Comparison of ENCODE assay signal across 22 cellular contexts in the genomic region with DNA sequence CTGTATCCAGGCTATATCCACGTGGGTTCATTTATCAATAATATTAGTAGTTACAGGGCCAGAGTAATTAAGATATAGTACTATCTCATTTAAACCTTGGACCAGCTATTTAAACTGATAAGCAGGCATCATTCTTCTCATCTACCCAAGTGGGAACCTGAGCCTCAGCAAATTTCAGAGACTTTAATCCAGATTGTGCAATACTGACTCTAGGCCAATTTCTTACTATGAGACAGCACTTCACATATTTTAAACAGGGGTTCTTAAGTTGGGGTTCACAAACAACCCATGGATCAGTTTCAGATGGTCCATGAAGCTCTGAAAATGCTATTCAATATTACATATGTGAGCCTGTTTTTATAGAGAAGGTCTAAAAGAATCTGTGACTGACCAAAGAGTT.
DNase-seq lines count a peak whose midpoint lies in the region; ATAC-seq, FAIRE-seq and TF ChIP-seq lines count a peak whose summit lies in the region.
"Had no signal": no experiment of that assay in that cellular context is flagged by ENCODE, and none has a peak within 500 bp of the region (broad histone marks: within the 10 kb centered on the region; RNA-seq: fewer than 3 reads in every experiment).

No MANE protein-coding gene starts in this region.

- intact Hi-C loops in HepG2 (cut with micrococcal nuclease; ENCODE audit: unreplicated experiment) (no loop called here), right lobe of liver (cut with DNase I) (no loop called here)

- H3K27ac ChIP-seq in HepG2 (ENCODE audit: extremely low read length, insufficient read depth, low read length) = no peak overlapping the region
- no peak overlapping the region for H3K27ac ChIP-seq in right lobe of liver
- H3K27ac ChIP-seq in OCI-LY3 (ENCODE audit: low read length) = peak overlapping the region; percentile 75
- H3K27ac ChIP-seq in small intestine (ENCODE audit: low read depth in 1 of 2, low read length in 1 of 2) = no peak overlapping the region
- no peak overlapping the region for H3K27ac ChIP-seq in WERI-Rb-1
- H3K27ac ChIP-seq: 22Rv1; A549; BLaER1 treated with 17β-estradiol and CSF1 and Interleukin-3, amounts not matched to agents 10 nM and 100 nM; C4-2B had no signal

- no peaks in the 10 kb centered on the region for H3K9me3 Mint-ChIP-seq in endothelial cell (ENCODE audit: unreplicated experiment)

- no peak overlapping the region for H3K4me2 ChIP-seq in HepG2 (ENCODE audit: low read depth, low read length)
- H3K4me2 ChIP-seq in OCI-LY3 (ENCODE audit: low read length) = peak overlapping the region; percentile 40
- H3K4me2 ChIP-seq: A549 had no signal

- H3K9me3 ChIP-seq in HepG2 (ENCODE audit: low read length) (no peaks in the 10 kb centered on the region), right lobe of liver (no peaks in the 10 kb centered on the region), OCI-LY3 (ENCODE audit: insufficient read depth, low read length) (no peaks in the 10 kb centered on the region), small intestine (ENCODE audit: control insufficient read depth, low read depth) (no peaks in the 10 kb centered on the region), WERI-Rb-1 (ENCODE audit: severe bottlenecking) (no peaks in the 10 kb centered on the region)
- H3K9me3 ChIP-seq: A549; BLaER1 treated with 17β-estradiol and CSF1 and Interleukin-3, amounts not matched to agents 10 nM and 100 nM; Caco-2 had no signal

- no peaks in the 10 kb centered on the region for H4K20me1 ChIP-seq in HepG2 (ENCODE audit: insufficient read depth, low read length)
- H4K20me1 ChIP-seq in OCI-LY3 (ENCODE audit: insufficient read depth, low read length) = no peaks in the 10 kb centered on the region
- H4K20me1 ChIP-seq: BLaER1 treated with 17β-estradiol and CSF1 and Interleukin-3, amounts not matched to agents 10 nM and 100 nM had no signal

- POLR2A ChIA-PET in HepG2 (lab: Yijun Ruan, JAX) = no interaction called here

- no peak for TF ChIP-seq RAD21 in HepG2 (CRISPR knock-in tag; IDR thresholded peaks at IDR 0.05)

- no peak overlapping the region for H3K4me3 Mint-ChIP-seq in endothelial cell (ENCODE audit: unreplicated experiment)
- H3K4me3 Mint-ChIP-seq: B cell; CD4-positive, alpha-beta T cell; CD8-positive, alpha-beta T cell had no signal

- TF ChIP-seq CTCF in HepG2 (CRISPR knock-in tag; IDR thresholded peaks at IDR 0.05) = no peak
- TF ChIP-seq CTCF in right lobe of liver (IDR thresholded peaks at IDR 0.05) = no peak
- no peak for TF ChIP-seq CTCF in OCI-LY3 (IDR thresholded peaks at IDR 0.05; ENCODE audit: low read depth, low read length)
- TF ChIP-seq CTCF in endothelial cell (IDR thresholded peaks at IDR 0.05; ENCODE audit: unreplicated experiment) = no peak
- no peak for TF ChIP-seq CTCF in WERI-Rb-1 (IDR thresholded peaks at IDR 0.05; ENCODE audit: low read depth, low read length)

- H3K4me3 ChIP-seq in HepG2 (replicated peaks in 1 of 3; ENCODE audit: insufficient read depth in 1 of 3, low read depth in 2 of 3, low read length in 3 of 3) (no peak overlapping the region), right lobe of liver (no peak overlapping the region), OCI-LY3 (ENCODE audit: low read length) (no peak overlapping the region), small intestine (ENCODE audit: low read depth in 1 of 2, low read length in 2 of 2) (no peak overlapping the region), WERI-Rb-1 (ENCODE audit: low read depth, low read length) (no peak overlapping the region)
- H3K4me3 ChIP-seq: A549; BLaER1 treated with 17β-estradiol and CSF1 and Interleukin-3, amounts not matched to agents 10 nM and 100 nM had no signal

- TF ChIP-seq POLR2A in HepG2 (IDR thresholded peaks at IDR 0.05; ENCODE audit: insufficient read depth in 1 of 2, low read depth in 2 of 2, low read length in 2 of 2) (no peak), right lobe of liver (IDR thresholded peaks at IDR 0.05) (no peak)

- ATAC-seq in HepG2 (no peak), right lobe of liver (no peak)
- ATAC-seq: A549; CD8-positive, alpha-beta T cell had no signal

- TF ChIP-seq EP300 in HepG2 (IDR thresholded peaks at IDR 0.05; ENCODE audit: low read depth in 2 of 2, low read length in 2 of 2) = no peak
- no peak for TF ChIP-seq EP300 in HepG2 (CRISPR knock-in tag; IDR thresholded peaks at IDR 0.05; ENCODE audit: borderline replicate concordance)

- H2AFZ ChIP-seq in HepG2 (ENCODE audit: low read length) = no peak overlapping the region
- H2AFZ ChIP-seq in OCI-LY3 (ENCODE audit: low read depth, low read length) = no peak overlapping the region

- in situ Hi-C loops in HepG2 (cut with HindIII; ENCODE audit: extremely low pct_ligation_motif_present, low pct_unique_long_range_greater_than_20kb) = no loop called here

- no peak overlapping the region for H3K27ac Mint-ChIP-seq in endothelial cell (ENCODE audit: unreplicated experiment)
- H3K27ac Mint-ChIP-seq: B cell; CD4-positive, alpha-beta T cell; CD8-positive, alpha-beta T cell had no signal

- no peaks in the 10 kb centered on the region for H3K4me1 Mint-ChIP-seq in endothelial cell (ENCODE audit: unreplicated experiment)
- H3K4me1 Mint-ChIP-seq: B cell had no signal

- H3K9ac ChIP-seq in HepG2 (ENCODE audit: insufficient read depth, low read depth, low read length) (no peak overlapping the region), OCI-LY3 (ENCODE audit: low read length) (peak overlapping the region; percentile 19; the same call in 1 of the 2 replicates)
- H3K9ac ChIP-seq: BLaER1 treated with 17β-estradiol and CSF1 and Interleukin-3, amounts not matched to agents 10 nM and 100 nM had no signal

- no peaks in the 10 kb centered on the region for H3K36me3 ChIP-seq in HepG2 (replicated peaks in 1 of 2; ENCODE audit: control insufficient read depth in 1 of 2, insufficient read depth in 2 of 2, low read length in 2 of 2)
- no peaks in the 10 kb centered on the region for H3K36me3 ChIP-seq in right lobe of liver
- no peaks in the 10 kb centered on the region for H3K36me3 ChIP-seq in OCI-LY3 (replicated peaks; ENCODE audit: low read depth, low read length)
- no peaks in the 10 kb centered on the region for H3K36me3 ChIP-seq in small intestine (ENCODE audit: control insufficient read depth in 2 of 2, insufficient read depth in 2 of 2, low read length in 2 of 2)
- no peaks in the 10 kb centered on the region for H3K36me3 ChIP-seq in WERI-Rb-1
- H3K36me3 ChIP-seq: BLaER1 treated with 17β-estradiol and CSF1 and Interleukin-3, amounts not matched to agents 10 nM and 100 nM had no signal

- FAIRE-seq in HepG2 (lab: Jason Lieb, UNC) = no peak
- FAIRE-seq in small intestine (lab: Jason Lieb, UNC) = no peak
- FAIRE-seq: A549, D721Med, G401.6, GM12891, GM19239 had no signal

- H3K27me3 ChIP-seq in HepG2 (ENCODE audit: control insufficient read depth in 1 of 2, insufficient read depth in 2 of 2, low read length in 2 of 2) (no peaks in the 10 kb centered on the region; a peak in 1 of 5 replicates), right lobe of liver (no peaks in the 10 kb centered on the region), OCI-LY3 (ENCODE audit: low read depth, low read length) (no peaks in the 10 kb centered on the region), small intestine (ENCODE audit: control insufficient read depth in 2 of 2, insufficient read depth in 2 of 2, low read length in 2 of 2) (no peaks in the 10 kb centered on the region), WERI-Rb-1 (ENCODE audit: insufficient read depth, low read depth, severe bottlenecking) (peaks cover 10% of the 10 kb centered on the region)
- H3K27me3 ChIP-seq: BLaER1 treated with 17β-estradiol and CSF1 and Interleukin-3, amounts not matched to agents 10 nM and 100 nM had no signal

- no peaks in the 10 kb centered on the region for H3K79me2 ChIP-seq in HepG2 (ENCODE audit: insufficient read depth, low read length)
- no peaks in the 10 kb centered on the region for H3K79me2 ChIP-seq in OCI-LY3 (ENCODE audit: low read length)

- DNase-seq in HepG2 (ENCODE audit: low spot score) (no peak), right lobe of liver (no peak), small intestine (peak; percentile 2), endothelial cell (ENCODE audit: low spot score) (no peak), WERI-Rb-1 (no peak)
- DNase-seq: AML-193; Caco-2; Calu3; CD4-positive, alpha-beta T cell; CD8-positive, alpha-beta T cell; DMS79 treated with DMSO at 0.1 percent for 48 hours; GF-D8 had no signal

- no peaks in the 10 kb centered on the region for H3K36me3 Mint-ChIP-seq in endothelial cell (ENCODE audit: low read depth, unreplicated experiment)
- H3K36me3 Mint-ChIP-seq: CD8-positive, alpha-beta T cell had no signal

- H3K27me3 Mint-ChIP-seq in endothelial cell (ENCODE audit: unreplicated experiment) = no peaks in the 10 kb centered on the region
- H3K27me3 Mint-ChIP-seq: B cell; CD4-positive, alpha-beta T cell had no signal

- CTCF ChIA-PET in HepG2 (lab: Yijun Ruan, JAX; ENCODE audit: low intra/inter-chr PET ratio, low total read pairs) = no interaction called here

- H3K4me1 ChIP-seq in HepG2 (ENCODE audit: insufficient read depth, low read length) = peaks cover 16% of the 10 kb centered on the region
- H3K4me1 ChIP-seq in right lobe of liver = no peaks in the 10 kb centered on the region
- peaks cover 44% of the 10 kb centered on the region for H3K4me1 ChIP-seq in OCI-LY3 (ENCODE audit: low read length)
- peaks cover 0 to 2% of the 10 kb centered on the region in 2 donors for H3K4me1 ChIP-seq in small intestine (ENCODE audit: control insufficient read depth in 2 of 2, insufficient read depth in 1 of 2, low read depth in 1 of 2, low read length in 1 of 2)
- H3K4me1 ChIP-seq: A549, Caco-2 had no signal

- no TSS peak for BruUV-seq in HepG2 (replicated peaks; lab: Mats Ljungman, UMichigan)

- 7% methylated on average over 1 of the region's 1 CpG for WGBS in HepG2 (ENCODE audit: low lambda C conversion rate)
- WGBS in right lobe of liver (ENCODE audit: insufficient coverage, low coverage, low lambda C conversion rate, missing lambda C conversion rate) = 33% methylated on average over 1 of the region's 1 CpG
- 6 to 50% (median 23%) methylated on average over 1 of the region's 1 CpG for whole genome bisulfite sequencing in small intestine, 3 donors

TF ChIP-seq in HepG2, 621 proteins besides CTCF, POLR2A, EP300 and RAD21 (continues in another document):
- no peak for TF ChIP-seq ZNF883 (CRISPR knock-in tag; IDR thresholded peaks at IDR 0.05; ENCODE audit: not compliant biosample characterization)
